ENCODE assay signal across 20 cellular contexts in genomic region chr9:116285320-116285719, GRCh38.
DNase-seq lines count a peak whose midpoint lies in the region; ATAC-seq, FAIRE-seq and TF ChIP-seq lines count a peak whose summit lies in the region.
"Had no signal": no experiment of that assay in that cellular context is flagged by ENCODE, and none has a peak within 500 bp of the region (broad histone marks: within the 10 kb centered on the region; RNA-seq: fewer than 3 reads in every experiment).

No MANE protein-coding gene starts in this region.

- H3K4me3 ChIP-seq in A673 (ENCODE audit: low read depth, low read length, poor library complexity, severe bottlenecking) = no peak overlapping the region
- no peak overlapping the region for H3K4me3 ChIP-seq in HFF-Myc (replicated peaks; ENCODE audit: low read depth, low read length)
- no peak overlapping the region for H3K4me3 ChIP-seq in K562
- H3K4me3 ChIP-seq in iPS-18a (ENCODE audit: low read length) = peak overlapping the region; percentile 54
- H3K4me3 ChIP-seq in left lung = no peak overlapping the region
- H3K4me3 ChIP-seq: ascending aorta, mucosa of descending colon, pancreas, suprapubic skin had no signal

- ATAC-seq in K562 (peak; percentile 82), left lung (no peak), GM21529 (IDR thresholded peaks at IDR 0.05; ENCODE audit: unreplicated experiment) (no peak), GM18867 (IDR thresholded peaks at IDR 0.05; ENCODE audit: unreplicated experiment) (no peak)
- no peak for ATAC-seq in activated CD8-positive, alpha-beta T cell treated with anti-CD3 and anti-CD28 coated beads, Interleukin-2, amount 10 ng/mL, durations not matched to agents 7 days and 5 days
- ATAC-seq: mucosa of descending colon, pancreas had no signal

- no peak overlapping the region for H3K27ac ChIP-seq in A673 (ENCODE audit: low read depth, low read length, poor library complexity, severe bottlenecking)
- H3K27ac ChIP-seq in K562 (ENCODE audit: extremely low read depth, low read depth, low read length) = no peak overlapping the region
- no peak overlapping the region for H3K27ac ChIP-seq in iPS-18a (ENCODE audit: low read length)
- no peak overlapping the region for H3K27ac ChIP-seq in left lung
- H3K27ac ChIP-seq: ascending aorta, epithelial cell of prostate, pancreas, suprapubic skin had no signal

- no peaks in the 10 kb centered on the region for H4K20me1 ChIP-seq in K562 (replicated peaks; ENCODE audit: control insufficient read depth, insufficient read depth, low read length)

- no peak overlapping the region for H3K27ac Mint-ChIP-seq in activated CD8-positive, alpha-beta T cell treated with anti-CD3 and anti-CD28 coated beads, Interleukin-2, amount 10 ng/mL, durations not matched to agents 7 days and 5 days

- in situ Hi-C loops in K562 (cut with MboI) = no loop called here

- TF ChIP-seq POLR2A in K562 (conservative IDR thresholded peaks at IDR 0.05) = no peak

- WGBS in K562 (ENCODE audit: insufficient coverage, low coverage, missing lambda C conversion rate) = 19% methylated on average over 4 of the region's 4 CpGs

- no peaks in the 10 kb centered on the region for H3K27me3 Mint-ChIP-seq in activated CD8-positive, alpha-beta T cell treated with anti-CD3 and anti-CD28 coated beads, Interleukin-2, amount 10 ng/mL, durations not matched to agents 7 days and 5 days (ENCODE audit: low read depth)

- FAIRE-seq in K562 (lab: Jason Lieb, UNC) = peak; percentile 6
- FAIRE-seq: pancreas had no signal

- POLR2A ChIA-PET in A673 (lab: Charles Lee; ENCODE audit: low non-redundant PET) = no interaction called here
- POLR2A ChIA-PET in K562 (lab: Yijun Ruan, JAX) = interaction anchor here (0.6 kb wide), 1 partner anchor 12 kb away, joined by 5 read pairs; no protein-coding TSS in a partner anchor
- POLR2A ChIA-PET in activated CD8-positive, alpha-beta T cell treated with anti-CD3 and anti-CD28 coated beads, Interleukin-2, amount 10 ng/mL, durations not matched to agents 7 days and 5 days (lab: Charles Lee) = no interaction called here

- H3K9ac ChIP-seq in K562 (ENCODE audit: insufficient read depth in 1 of 2, low read depth in 2 of 2, low read length in 2 of 2) (no peak overlapping the region), iPS-18a (ENCODE audit: low read length) (no peak overlapping the region)

- H3K27me3 ChIP-seq in A673 (replicated peaks; ENCODE audit: insufficient read depth, low read depth, low read length, poor library complexity) (no peaks in the 10 kb centered on the region), K562 (ENCODE audit: control insufficient read depth in 2 of 2, insufficient read depth in 2 of 2, low read length in 2 of 2) (no peaks in the 10 kb centered on the region), iPS-18a (ENCODE audit: control insufficient read depth, insufficient read depth, low read length) (peaks cover 80% of the 10 kb centered on the region), left lung (no peaks in the 10 kb centered on the region)
- H3K27me3 ChIP-seq: ascending aorta, pancreas, suprapubic skin had no signal

- BruUV-seq in A673 (replicated peaks; lab: Mats Ljungman, UMichigan) (no TSS peak), K562 (replicated peaks; lab: Mats Ljungman, UMichigan) (no TSS peak)

- H3K4me1 ChIP-seq in A673 (ENCODE audit: insufficient read depth, low read length, poor library complexity, severe bottlenecking) (peaks cover 12% of the 10 kb centered on the region), K562 (replicated peaks in 1 of 2; ENCODE audit: control insufficient read depth in 2 of 2, insufficient read depth in 2 of 2, low read length in 2 of 2) (no peaks in the 10 kb centered on the region), iPS-18a (ENCODE audit: control insufficient read depth, low read depth, low read length) (peaks cover 58% of the 10 kb centered on the region), left lung (no peaks in the 10 kb centered on the region)
- H3K4me1 ChIP-seq: pancreas, suprapubic skin had no signal

- CTCF ChIA-PET in A673 (lab: Charles Lee) = no interaction called here
- CTCF ChIA-PET in K562 (lab: Yijun Ruan, JAX; ENCODE audit: low intra/inter-chr PET ratio) = interaction anchor here (0.7 kb wide), 1 partner anchor 210 kb away, joined by 3 read pairs; no protein-coding TSS in a partner anchor
- CTCF ChIA-PET in activated CD8-positive, alpha-beta T cell treated with anti-CD3 and anti-CD28 coated beads, Interleukin-2, amount 10 ng/mL, durations not matched to agents 7 days and 5 days (lab: Charles Lee) = no interaction called here

- peak in 1 of 2 experiments; percentile 28; a peak in 2 of 4 replicates for TF ChIP-seq RAD21 in K562 (CRISPR knock-in tag; conservative IDR thresholded peaks at IDR 0.05 in 1 of 2, IDR thresholded peaks at IDR 0.05 in 1 of 2)

- no peaks in the 10 kb centered on the region for H3K9me1 ChIP-seq in K562 (ENCODE audit: control insufficient read depth, insufficient read depth, low read length)

- H3K4me2 ChIP-seq in K562 (ENCODE audit: insufficient read depth, low read length) = no peak overlapping the region

- H3K4me1 Mint-ChIP-seq in activated CD8-positive, alpha-beta T cell treated with anti-CD3 and anti-CD28 coated beads, Interleukin-2, amount 10 ng/mL, durations not matched to agents 7 days and 5 days (ENCODE audit: low read depth) = no peaks in the 10 kb centered on the region

- TF ChIP-seq EP300 in K562 (IDR thresholded peaks at IDR 0.05; ENCODE audit: low read length) = no peak

- no peak overlapping the region for H2AFZ ChIP-seq in K562 (ENCODE audit: low read depth, low read length)

- no peak overlapping the region for H3K4me3 Mint-ChIP-seq in activated CD8-positive, alpha-beta T cell treated with anti-CD3 and anti-CD28 coated beads, Interleukin-2, amount 10 ng/mL, durations not matched to agents 7 days and 5 days

- no peaks in the 10 kb centered on the region for H3K79me2 ChIP-seq in K562 (ENCODE audit: control insufficient read depth, insufficient read depth, low read length)

- no peak for DNase-seq in A673 (ENCODE audit: low spot score)
- DNase-seq in HFF-Myc (ENCODE audit: extremely low read depth, low read depth) = no peak
- no peak for DNase-seq in K562 (ENCODE audit: extremely low read depth in 1 of 4, low spot score in 3 of 4)
- DNase-seq in left lung = no peak
- DNase-seq in activated CD8-positive, alpha-beta T cell treated with anti-CD3 and anti-CD28 coated beads, Interleukin-2, amount 10 ng/mL, durations not matched to agents 7 days and 5 days = no peak
- DNase-seq: activated CD4-positive, CD25-positive, alpha-beta regulatory T cell treated with anti-CD3 and anti-CD28 coated beads, Interleukin-2, amount 50 U/mL, for 72 hours; activated naive CD4-positive, alpha-beta T cell treated with Interleukin-2 at 50 U/mL for 16 hours; GOT3; head of caudate nucleus; mucosa of descending colon; NCI-H1930; NCI-H748 treated with DMSO at 0.1 percent for 48 hours; pancreas; stimulated activated CD4-positive, alpha-beta T cell treated with anti-CD3 and anti-CD28 coated beads, Interleukin-4, amount 100 ng/mL, for 1 hour had no signal

- H3K9me3 ChIP-seq in A673 (ENCODE audit: low read depth, low read length, poor library complexity, severe bottlenecking) (no peaks in the 10 kb centered on the region), K562 (replicated peaks; ENCODE audit: control insufficient read depth, insufficient read depth, low read depth, low read length) (no peaks in the 10 kb centered on the region), iPS-18a (ENCODE audit: control insufficient read depth, low read depth, low read length) (no peaks in the 10 kb centered on the region), left lung (no peaks in the 10 kb centered on the region)
- H3K9me3 ChIP-seq: ascending aorta, mucosa of descending colon, pancreas, suprapubic skin had no signal

- TF ChIP-seq CTCF in A673 (conservative IDR thresholded peaks at IDR 0.05; ENCODE audit: low read depth, low read length) (peak; percentile 39), HFF-Myc (IDR thresholded peaks at IDR 0.05; ENCODE audit: low read depth, low read length, missing control alignments) (peak; percentile 19), K562 (IDR thresholded peaks at IDR 0.05 in 2 of 3, conservative IDR thresholded peaks at IDR 0.05 in 1 of 3; ENCODE audit: insufficient read depth in 2 of 3, low read depth in 1 of 3, low read length in 3 of 3) (peak in 2 of 3 experiments; percentile 34 to 38; a peak in 2 of 6 replicates), left lung (IDR thresholded peaks at IDR 0.05) (no peak)

- H3K36me3 ChIP-seq in A673 (ENCODE audit: insufficient read depth, low read length, poor library complexity, severe bottlenecking) (peaks cover 32% of the 10 kb centered on the region), K562 (ENCODE audit: control insufficient read depth, insufficient read depth, low read length) (no peaks in the 10 kb centered on the region), iPS-18a (ENCODE audit: control insufficient read depth, low read depth, low read length) (no peaks in the 10 kb centered on the region), left lung (no peaks in the 10 kb centered on the region)
- H3K36me3 ChIP-seq: ascending aorta, pancreas, suprapubic skin had no signal

- H3K36me3 Mint-ChIP-seq in activated CD8-positive, alpha-beta T cell treated with anti-CD3 and anti-CD28 coated beads, Interleukin-2, amount 10 ng/mL, durations not matched to agents 7 days and 5 days (ENCODE audit: low read depth) = no peaks in the 10 kb centered on the region

- H3K9me3 Mint-ChIP-seq in activated CD8-positive, alpha-beta T cell treated with anti-CD3 and anti-CD28 coated beads, Interleukin-2, amount 10 ng/mL, durations not matched to agents 7 days and 5 days (ENCODE audit: insufficient read depth) = no peaks in the 10 kb centered on the region

- intact Hi-C loops in A673 (cut with micrococcal nuclease; ENCODE audit: unreplicated experiment) = no loop called here
- intact Hi-C loops in K562 (cut with micrococcal nuclease) = loop anchor here (2.0 kb wide), 1 partner anchor 205 kb away; no protein-coding TSS in a partner anchor
- intact Hi-C loops in left lung (cut with DNase I) = no loop called here

TF ChIP-seq in K562, 482 proteins besides CTCF, POLR2A, EP300 and RAD21 (continues in another document):
- no peak for TF ChIP-seq POLR2AphosphoS5 (IDR thresholded peaks at IDR 0.05; ENCODE audit: control insufficient read depth, insufficient read depth, low read depth, low read length)
- TF ChIP-seq RBM14 (IDR thresholded peaks at IDR 0.05; ENCODE audit: borderline replicate concordance, insufficient read depth, low read depth, low read length) = no peak
- TF ChIP-seq RFX7 (CRISPR knock-in tag; IDR thresholded peaks at IDR 0.05) = no peak
- TF ChIP-seq, protein P1, sequence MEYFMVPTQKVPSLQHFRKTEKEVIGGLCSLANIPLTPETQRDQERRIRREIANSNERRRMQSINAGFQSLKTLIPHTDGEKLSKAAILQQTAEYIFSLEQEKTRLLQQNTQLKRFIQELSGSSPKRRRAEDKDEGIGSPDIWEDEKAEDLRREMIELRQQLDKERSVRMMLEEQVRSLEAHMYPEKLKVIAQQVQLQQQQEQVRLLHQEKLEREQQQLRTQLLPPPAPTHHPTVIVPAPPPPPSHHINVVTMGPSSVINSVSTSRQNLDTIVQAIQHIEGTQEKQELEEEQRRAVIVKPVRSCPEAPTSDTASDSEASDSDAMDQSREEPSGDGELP (CRISPR knock-in tag; IDR thresholded peaks at IDR 0.05; ENCODE audit: borderline replicate concordance) = no peak
- TF ChIP-seq SMARCE1 (IDR thresholded peaks at IDR 0.05) = no peak

Comparison
In these comparisons a context has a peak if more than half of its experiments do, and no peak if none do; other contexts are left out.
1. CTCF ChIP-seq: peak in A673 (single experiment), HFF-Myc (single experiment) and K562 (2 of 3); none in left lung (0 of 2).